27 cellular contexts compared by ENCODE assay signal in the genomic region with DNA sequence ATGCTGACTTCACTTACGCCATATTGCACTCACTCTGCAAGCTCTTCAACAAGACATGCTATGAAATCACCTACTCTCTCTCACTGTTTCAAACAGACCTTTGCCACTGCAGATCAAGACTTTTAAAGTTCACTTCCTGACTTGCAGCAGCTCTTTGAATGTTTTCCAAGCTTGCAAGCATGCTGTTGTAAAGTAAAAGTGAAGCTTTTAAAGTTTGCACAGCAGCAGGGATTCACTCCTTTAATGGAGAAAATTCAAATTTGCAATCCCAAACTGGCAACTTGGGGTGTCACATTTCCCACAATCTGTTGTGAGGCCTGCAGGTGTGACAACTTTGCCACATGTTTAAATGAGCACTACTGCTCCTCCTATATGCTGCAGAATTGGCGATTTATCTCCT.
DNase-seq lines count a peak whose midpoint lies in the region; ATAC-seq, FAIRE-seq and TF ChIP-seq lines count a peak whose summit lies in the region.
"Had no signal": no experiment of that assay in that cellular context is flagged by ENCODE, and none has a peak within 500 bp of the region (broad histone marks: within the 10 kb centered on the region; RNA-seq: fewer than 3 reads in every experiment).

No MANE protein-coding gene starts in this region.

- H3K4me3 ChIP-seq in choroid plexus epithelial cell (ENCODE audit: low read depth, low read length) (no peak overlapping the region), iPS-18a (ENCODE audit: low read length) (no peak overlapping the region), small intestine (ENCODE audit: low read depth in 1 of 2, low read length in 2 of 2) (no peak overlapping the region)
- H3K4me3 ChIP-seq: BLaER1, GM23248, K562 had no signal

- no peaks in the 10 kb centered on the region for H3K36me3 ChIP-seq in iPS-18a (ENCODE audit: control insufficient read depth, low read depth, low read length)
- no peaks in the 10 kb centered on the region for H3K36me3 ChIP-seq in small intestine (ENCODE audit: control insufficient read depth in 2 of 2, insufficient read depth in 2 of 2, low read length in 2 of 2)
- H3K36me3 ChIP-seq: BLaER1 had no signal

- no peak overlapping the region for H3K9ac ChIP-seq in iPS-18a (ENCODE audit: low read length)
- H3K9ac ChIP-seq: BLaER1, GM23248 had no signal

- DNase-seq in DMS 273 (lab: John Stamatoyannopoulos, UW; ENCODE audit: unreplicated experiment) (peak; percentile 34), DMS 273 treated with DMSO at 0.1 percent for 48 hours (lab: John Stamatoyannopoulos, UW) (no peak), choroid plexus epithelial cell (ENCODE audit: low read depth) (peak; percentile 51), small intestine (peak; percentile 75), NCI-H1092 treated with DMSO at 0.1 percent for 48 hours (lab: John Stamatoyannopoulos, UW) (no peak), NCI-H1436 (lab: John Stamatoyannopoulos, UW) (no peak)
- DNase-seq: ACHN; CD4-positive, alpha-beta T cell; COR-L47; DND-41; GM23248; MM.1S; NCI-H1048; NCI-H1694; NCI-H2081; NCI-H2171; NCI-H345; NCI-H524; NCI-H82 had no signal

- no peak for ATAC-seq in GM19455 (IDR thresholded peaks at IDR 0.05; ENCODE audit: unreplicated experiment)
- ATAC-seq: HCT116, K562, Panc1 had no signal

- 34 to 52% (median 35%) methylated on average over 2 of the region's 2 CpGs for WGBS in small intestine, 3 donors

- no peak for FAIRE-seq in small intestine (lab: Jason Lieb, UNC)
- FAIRE-seq: GM12891, K562 had no signal

- H3K27me3 ChIP-seq in iPS-18a (ENCODE audit: control insufficient read depth, insufficient read depth, low read length) (no peaks in the 10 kb centered on the region), small intestine (ENCODE audit: control insufficient read depth in 2 of 2, insufficient read depth in 2 of 2, low read length in 2 of 2) (no peaks in the 10 kb centered on the region)
- H3K27me3 ChIP-seq: BLaER1 had no signal

- peak overlapping the region; percentile 2 for H3K27ac ChIP-seq in iPS-18a (ENCODE audit: low read length)
- no peak overlapping the region for H3K27ac ChIP-seq in small intestine (ENCODE audit: low read depth in 1 of 2, low read length in 1 of 2)
- H3K27ac ChIP-seq: 22Rv1, BLaER1, GM23248 had no signal

- H3K9me3 ChIP-seq in iPS-18a (ENCODE audit: control insufficient read depth, low read depth, low read length): no peaks in the 10 kb centered on the region
- H3K9me3 ChIP-seq in small intestine (ENCODE audit: control insufficient read depth, low read depth): no peaks in the 10 kb centered on the region
- H3K9me3 ChIP-seq: BLaER1 had no signal

- no peak for TF ChIP-seq CTCF in choroid plexus epithelial cell (conservative IDR thresholded peaks at IDR 0.05; ENCODE audit: low read depth, low read length)

- H3K4me1 ChIP-seq in iPS-18a (ENCODE audit: control insufficient read depth, low read depth, low read length) (peaks cover 28% of the 10 kb centered on the region), small intestine (ENCODE audit: control insufficient read depth in 2 of 2, insufficient read depth in 1 of 2, low read depth in 1 of 2, low read length in 1 of 2) (no peaks in the 10 kb centered on the region)
- H3K4me1 ChIP-seq: BLaER1 had no signal

Comparison
In these comparisons a context has a peak if more than half of its experiments do, and no peak if none do; other contexts are left out.
1. DNase-seq: peak in DMS 273 (single experiment), choroid plexus epithelial cell (single experiment) and small intestine (single experiment); none in DMS 273 treated with DMSO at 0.1 percent for 48 hours (single experiment), NCI-H1092 treated with DMSO at 0.1 percent for 48 hours (single experiment) and NCI-H1436 (single experiment).